16 cellular contexts compared by ENCODE assay signal in the genomic region with DNA sequence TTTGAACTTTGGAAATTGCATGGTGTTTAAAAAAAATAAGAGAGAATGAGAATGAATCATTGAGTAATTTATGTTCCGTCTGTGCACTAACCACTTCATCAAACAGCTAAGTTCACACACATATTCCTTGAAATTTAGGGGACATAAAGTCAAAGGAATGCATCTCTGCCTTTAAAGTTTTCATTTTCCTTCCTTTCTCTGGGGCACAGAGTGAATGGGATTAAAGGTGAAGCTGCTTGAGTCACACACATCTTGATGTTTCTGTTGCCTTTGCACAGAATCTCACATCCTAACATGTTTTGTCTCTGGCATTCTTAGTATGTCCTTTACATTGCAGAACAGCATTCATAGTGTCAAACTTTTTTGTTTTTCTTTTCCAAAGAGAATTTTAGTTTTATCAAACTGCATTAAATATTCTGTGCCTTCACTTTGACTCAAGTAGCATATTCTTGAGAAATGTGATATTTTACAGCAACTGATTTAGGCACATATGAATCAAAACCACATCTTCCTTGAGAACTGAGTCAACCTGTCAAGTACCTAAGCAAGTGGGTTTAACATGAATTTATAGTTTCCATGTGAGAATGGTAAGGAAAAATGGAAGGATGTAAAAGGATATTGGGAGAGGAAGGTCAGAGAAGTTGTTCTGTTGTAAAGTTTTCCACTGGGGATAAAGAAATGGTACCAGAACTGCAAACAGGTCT.
DNase-seq lines count a peak whose midpoint lies in the region; ATAC-seq, FAIRE-seq and TF ChIP-seq lines count a peak whose summit lies in the region.
"Had no signal": no experiment of that assay in that cellular context is flagged by ENCODE, and none has a peak within 500 bp of the region (broad histone marks: within the 10 kb centered on the region; RNA-seq: fewer than 3 reads in every experiment).

No MANE protein-coding gene starts in this region.

- H3K27ac Mint-ChIP-seq in neural progenitor cell, result no peak overlapping the region
- H3K27ac Mint-ChIP-seq: activated naive CD4-positive, alpha-beta T cell treated with anti-CD3 and anti-CD28 coated beads, Interleukin-2, amount 10 ng/mL, durations not matched to agents 7 days and 5 days; CD14-positive monocyte; memory B cell had no signal

- no peaks in the 10 kb centered on the region for H3K79me2 ChIP-seq in neural progenitor cell (ENCODE audit: low read depth)

- H3K36me3 ChIP-seq in neural progenitor cell (no peaks in the 10 kb centered on the region), small intestine (ENCODE audit: control insufficient read depth in 2 of 2, insufficient read depth in 2 of 2, low read length in 2 of 2) (no peaks in the 10 kb centered on the region), mucosa of descending colon (ENCODE audit: low read depth) (no peaks in the 10 kb centered on the region)
- H3K36me3 ChIP-seq: right atrium auricular region had no signal

- no peaks in the 10 kb centered on the region for H3K36me3 Mint-ChIP-seq in neural progenitor cell
- H3K36me3 Mint-ChIP-seq: activated naive CD4-positive, alpha-beta T cell treated with anti-CD3 and anti-CD28 coated beads, Interleukin-2, amount 10 ng/mL, durations not matched to agents 7 days and 5 days; CD14-positive monocyte; memory B cell had no signal

- H3K9me3 ChIP-seq in neural progenitor cell (ENCODE audit: low read depth) (no peaks in the 10 kb centered on the region), small intestine (ENCODE audit: control insufficient read depth, low read depth) (no peaks in the 10 kb centered on the region), mucosa of descending colon (no peaks in the 10 kb centered on the region)
- H3K9me3 ChIP-seq: right atrium auricular region had no signal

- DNase-seq in D721Med (ENCODE audit: insufficient read length, low spot score), result no peak
- peak; percentile 39 for DNase-seq in HFF-Myc (ENCODE audit: extremely low read depth, low read depth)
- DNase-seq in amniotic epithelial cell (ENCODE audit: low read depth), result peak; percentile 28
- no peak for DNase-seq in neural progenitor cell (ENCODE audit: low spot score)
- DNase-seq in small intestine, result no peak
- DNase-seq in effector CD4-positive, alpha-beta T cell, result no peak
- no peak for DNase-seq in amniotic stem cell (lab: John Stamatoyannopoulos, UW)
- DNase-seq in mucosa of descending colon, result no peak
- DNase-seq: activated naive CD4-positive, alpha-beta T cell treated with anti-CD3 and anti-CD28 coated beads, Interleukin-2, amount 10 ng/mL, durations not matched to agents 7 days and 5 days; DMS79 treated with DMSO at 0.1 percent for 48 hours; NCI-H748 treated with DMSO at 0.1 percent for 48 hours; stimulated activated CD4-positive, alpha-beta T cell treated with anti-CD3 and anti-CD28 coated beads, Interleukin-2, amount 100 ng/mL, for 48 hours had no signal

- no peak for TF ChIP-seq CTCF in D721Med (IDR thresholded peaks at IDR 0.05; ENCODE audit: insufficient read depth, missing control alignments)
- no peak for TF ChIP-seq CTCF in HFF-Myc (IDR thresholded peaks at IDR 0.05; ENCODE audit: low read depth, low read length, missing control alignments)
- no peak for TF ChIP-seq CTCF in neural progenitor cell (IDR thresholded peaks at IDR 0.05)
- no peak for TF ChIP-seq CTCF in mucosa of descending colon (IDR thresholded peaks at IDR 0.05)

- H3K27ac ChIP-seq in neural progenitor cell (no peak overlapping the region), small intestine (ENCODE audit: low read depth in 1 of 2, low read length in 1 of 2) (no peak overlapping the region)
- H3K27ac ChIP-seq: right atrium auricular region had no signal

- peak overlapping the region; percentile 12 for H2AFZ ChIP-seq in neural progenitor cell (replicated peaks)

- H3K9ac ChIP-seq in neural progenitor cell, result no peak overlapping the region

- no peaks in the 10 kb centered on the region for H3F3A ChIP-seq in neural progenitor cell (ENCODE audit: low read depth)

- no peak overlapping the region for H3K4me3 Mint-ChIP-seq in neural progenitor cell
- H3K4me3 Mint-ChIP-seq: activated naive CD4-positive, alpha-beta T cell treated with anti-CD3 and anti-CD28 coated beads, Interleukin-2, amount 10 ng/mL, durations not matched to agents 7 days and 5 days; CD14-positive monocyte; memory B cell had no signal

- H3K27me3 Mint-ChIP-seq in neural progenitor cell (ENCODE audit: insufficient read depth, low read depth), result no peaks in the 10 kb centered on the region
- H3K27me3 Mint-ChIP-seq: activated naive CD4-positive, alpha-beta T cell treated with anti-CD3 and anti-CD28 coated beads, Interleukin-2, amount 10 ng/mL, durations not matched to agents 7 days and 5 days had no signal

- H3K9me3 Mint-ChIP-seq in neural progenitor cell, result no peaks in the 10 kb centered on the region
- H3K9me3 Mint-ChIP-seq: memory B cell had no signal

- intact Hi-C loops in mucosa of descending colon (cut with DNase I, micrococcal nuclease), result no loop called here

- no peaks in the 10 kb centered on the region for H4K20me1 ChIP-seq in neural progenitor cell (ENCODE audit: low read depth)

- H3K4me3 ChIP-seq in HFF-Myc (replicated peaks; ENCODE audit: low read depth, low read length) (no peak overlapping the region), neural progenitor cell (no peak overlapping the region), small intestine (ENCODE audit: low read depth in 1 of 2, low read length in 2 of 2) (no peak overlapping the region), mucosa of descending colon (no peak overlapping the region)
- H3K4me3 ChIP-seq: right atrium auricular region had no signal

- no peak overlapping the region for H3K4me2 ChIP-seq in neural progenitor cell

- H3K4me1 ChIP-seq in neural progenitor cell, result no peaks in the 10 kb centered on the region
- no peaks in the 10 kb centered on the region for H3K4me1 ChIP-seq in small intestine (ENCODE audit: control insufficient read depth in 2 of 2, insufficient read depth in 1 of 2, low read depth in 1 of 2, low read length in 1 of 2)
- H3K4me1 ChIP-seq in mucosa of descending colon (ENCODE audit: low read depth), result no peaks in the 10 kb centered on the region
- H3K4me1 ChIP-seq: right atrium auricular region had no signal

- FAIRE-seq in D721Med (lab: Jason Lieb, UNC), result peak; percentile 29
- FAIRE-seq in small intestine (lab: Jason Lieb, UNC), result no peak

- WGBS in small intestine, 3 donors, result 63 to 71% (median 67%) methylated on average over 1 of the region's 1 CpG

- ATAC-seq in mucosa of descending colon, result no peak
- ATAC-seq: Panc1 had no signal

- no peaks in the 10 kb centered on the region for H3K4me1 Mint-ChIP-seq in neural progenitor cell
- H3K4me1 Mint-ChIP-seq: CD14-positive monocyte, memory B cell had no signal

- H3K27me3 ChIP-seq in neural progenitor cell, result no peaks in the 10 kb centered on the region
- H3K27me3 ChIP-seq in small intestine (ENCODE audit: control insufficient read depth in 2 of 2, insufficient read depth in 2 of 2, low read length in 2 of 2), result no peaks in the 10 kb centered on the region
- H3K27me3 ChIP-seq: right atrium auricular region had no signal

Comparison
In these comparisons a context has a peak if more than half of its experiments do, and no peak if none do; other contexts are left out.
1. DNase-seq: peak in HFF-Myc (single experiment) and amniotic epithelial cell (single experiment); none in D721Med (single experiment), neural progenitor cell (single experiment), small intestine (single experiment), effector CD4-positive, alpha-beta T cell (single experiment), amniotic stem cell (single experiment) and mucosa of descending colon (0 of 3).